In the genomic region with DNA sequence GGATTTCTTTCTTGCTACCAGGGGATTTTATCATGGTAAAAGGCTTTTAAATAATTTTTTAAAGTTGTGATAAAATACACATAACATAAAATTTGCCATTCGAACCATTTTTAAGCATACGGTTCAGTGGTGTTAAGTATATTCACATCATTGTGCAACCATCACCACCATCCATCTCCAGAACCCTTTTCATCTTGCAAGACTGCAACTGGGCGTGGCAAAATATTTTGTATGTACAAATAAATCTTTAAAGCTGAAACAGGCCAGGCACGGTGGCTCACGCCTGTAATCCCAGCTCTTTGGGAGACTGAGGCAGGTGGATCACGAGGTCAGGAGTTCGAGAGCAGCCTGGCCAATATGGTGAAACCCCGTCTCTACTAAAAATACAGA, we compare ENCODE assay signal across 7 cellular contexts.
DNase-seq lines count a peak whose midpoint lies in the region; ATAC-seq and TF ChIP-seq lines count a peak whose summit lies in the region.
"Not testable (repeated sequence)": the region's sequence is repeated elsewhere in the genome, so short reads cannot be mapped to it uniquely, and the experiment has no call there.

No MANE protein-coding gene starts in this region.

- not testable (repeated sequence) for H2AK5ac ChIP-seq in mesenchymal stem cell (ENCODE audit: low read length, severe bottlenecking)

- CTCF ChIA-PET in PC-3 (lab: Charles Lee), result not testable (repeated sequence)

- H2AFZ ChIP-seq in GM23248; PC-3 (ENCODE audit: low read length); mesenchymal stem cell (ENCODE audit: low read depth, low read length): not testable (repeated sequence)

- H3K4me3 ChIP-seq in GM23248; PC-3 (ENCODE audit: low read length); fibroblast of villous mesenchyme (ENCODE audit: low read depth, low read length); mesenchymal stem cell (ENCODE audit: insufficient read depth in 1 of 2, low read depth in 1 of 2, low read length in 2 of 2); sigmoid colon: not testable (repeated sequence)
- H3K4me3 ChIP-seq in breast epithelium, result peak overlapping the region in 1 of 3 donors; percentile 43

- POLR2A ChIA-PET in PC-3 (lab: Charles Lee; ENCODE audit: unreplicated experiment), result not testable (repeated sequence)

- ATAC-seq in PC-3 (peak; percentile 27; the same call in 1 of the 2 replicates), SK-N-SH treated with all-trans-retinoic acid at 6 μM for 48 hours (peak; percentile 7; the same call in 1 of the 3 replicates)

- H4K91ac ChIP-seq in mesenchymal stem cell (ENCODE audit: low read length), result not testable (repeated sequence)

- not testable (repeated sequence) for H3K23ac ChIP-seq in mesenchymal stem cell (ENCODE audit: low read length in 2 of 2)

- not testable (repeated sequence) for H3K36me3 ChIP-seq in GM23248 (ENCODE audit: low read depth); PC-3 (ENCODE audit: low read depth, low read length); breast epithelium; mesenchymal stem cell (ENCODE audit: control insufficient read depth in 1 of 2, insufficient read depth in 2 of 2, low read depth in 1 of 2, low read length in 2 of 2); sigmoid colon

- peaks cover 11% of the 10 kb centered on the region for H3F3A ChIP-seq in GM23248 (ENCODE audit: insufficient read depth)
- not testable (repeated sequence) for H3F3A ChIP-seq in PC-3 (ENCODE audit: low read length, unreplicated experiment)

- 92 to 93% methylated on average over 8 of the region's 8 CpGs for WGBS in GM23248 (ENCODE audit: low coverage in 1 of 2, low lambda C conversion rate in 2 of 2, missing lambda C conversion rate in 2 of 2), 2 experiments
- WGBS in mesenchymal stem cell, result 95% methylated on average over 7 of the region's 8 CpGs
- 79 to 82% methylated on average over 8 of the region's 8 CpGs for WGBS in sigmoid colon, 2 donors

- H3K9ac ChIP-seq in GM23248; PC-3 (ENCODE audit: low read length); mesenchymal stem cell (ENCODE audit: low read length): not testable (repeated sequence)

- TF ChIP-seq POLR2A in breast epithelium (IDR thresholded peaks at IDR 0.05); sigmoid colon (IDR thresholded peaks at IDR 0.05): not testable (repeated sequence)

- not testable (repeated sequence) for H3K9me3 ChIP-seq in GM23248 (ENCODE audit: low read depth); PC-3 (ENCODE audit: low read length); breast epithelium; mesenchymal stem cell (ENCODE audit: control insufficient read depth, low read length); sigmoid colon

- H3K27me3 ChIP-seq in GM23248 (replicated peaks; ENCODE audit: insufficient read depth); PC-3 (ENCODE audit: low read length); breast epithelium; mesenchymal stem cell (ENCODE audit: control insufficient read depth in 1 of 2, insufficient read depth in 1 of 2, low read length in 2 of 2); sigmoid colon: not testable (repeated sequence)

- not testable (repeated sequence) for H3K14ac ChIP-seq in mesenchymal stem cell (ENCODE audit: low read length in 2 of 2)

- not testable (repeated sequence) for H3K79me1 ChIP-seq in mesenchymal stem cell (replicated peaks; ENCODE audit: low read length, poor library complexity, severe bottlenecking)

- H3K4me1 ChIP-seq in GM23248 (ENCODE audit: insufficient read depth); mesenchymal stem cell (ENCODE audit: control insufficient read depth, insufficient read depth, low read depth, low read length): not testable (repeated sequence)
- H3K4me1 ChIP-seq in PC-3 (ENCODE audit: insufficient read depth, low read length), result peaks cover 26% of the 10 kb centered on the region
- H3K4me1 ChIP-seq in breast epithelium, result peaks cover 0 to 27% of the 10 kb centered on the region in 2 donors
- H3K4me1 ChIP-seq in sigmoid colon, result peaks cover 0 to 48% (median 29%) of the 10 kb centered on the region in 4 donors

- in situ Hi-C loops in GM23248 (cut with MboI), result not testable (repeated sequence)

- intact Hi-C loops in PC-3 (cut with micrococcal nuclease); breast epithelium (cut with DNase I; ENCODE audit: low total_unique reads); sigmoid colon (cut with DNase I): not testable (repeated sequence)

- H3K18ac ChIP-seq in mesenchymal stem cell (ENCODE audit: low read depth in 1 of 2, low read length in 2 of 2), result not testable (repeated sequence)

- H3K4me2 ChIP-seq in GM23248 (ENCODE audit: unreplicated experiment), result peak overlapping the region; percentile 1
- peak overlapping the region; percentile 26 for H3K4me2 ChIP-seq in PC-3 (ENCODE audit: low read length)
- H3K4me2 ChIP-seq in mesenchymal stem cell (ENCODE audit: low read length, poor library complexity, severe bottlenecking), result not testable (repeated sequence)

- H2BK12ac ChIP-seq in mesenchymal stem cell (ENCODE audit: low read length in 2 of 2), result not testable (repeated sequence)

- not testable (repeated sequence) for TF ChIP-seq CTCF in PC-3 (conservative IDR thresholded peaks at IDR 0.05; ENCODE audit: low read depth, low read length); breast epithelium (IDR thresholded peaks at IDR 0.05); fibroblast of villous mesenchyme (IDR thresholded peaks at IDR 0.05; ENCODE audit: insufficient read depth, low read depth, low read length); sigmoid colon (IDR thresholded peaks at IDR 0.05)

- not testable (repeated sequence) for H3K27ac ChIP-seq in GM23248; PC-3 (ENCODE audit: low read length)
- H3K27ac ChIP-seq in breast epithelium, result peak overlapping the region; percentile 84 to 88
- peak overlapping the region; percentile 42 for H3K27ac ChIP-seq in mesenchymal stem cell (ENCODE audit: low read length, poor library complexity, severe bottlenecking)
- H3K27ac ChIP-seq in sigmoid colon, result peak overlapping the region; percentile 58 to 76 (median 72)

- not testable (repeated sequence) for H3K79me2 ChIP-seq in GM23248 (ENCODE audit: insufficient read depth); PC-3 (ENCODE audit: low read length)

- not testable (repeated sequence) for H4K20me1 ChIP-seq in GM23248 (ENCODE audit: insufficient read depth); PC-3 (ENCODE audit: low read length)

- H2BK15ac ChIP-seq in mesenchymal stem cell (ENCODE audit: low read depth, poor library complexity, severe bottlenecking), result not testable (repeated sequence)

- BruUV-seq in PC-3 (replicated peaks; lab: Mats Ljungman, UMichigan), result not testable (repeated sequence)

- not testable (repeated sequence) for TF ChIP-seq EP300 in sigmoid colon (IDR thresholded peaks at IDR 0.05)

- H3K4ac ChIP-seq in mesenchymal stem cell (ENCODE audit: low read depth in 1 of 2, low read length in 2 of 2), result not testable (repeated sequence)

- H3K9me2 ChIP-seq in GM23248 (ENCODE audit: insufficient read depth); PC-3 (replicated peaks; ENCODE audit: low read length): not testable (repeated sequence)

- not testable (repeated sequence) for DNase-seq in GM23248; PC-3; breast epithelium (ENCODE audit: low spot score in 2 of 2); mesenchymal stem cell; sigmoid colon
- DNase-seq in fibroblast of villous mesenchyme (ENCODE audit: low read depth), result peak; percentile 30

- not testable (repeated sequence) for H2BK120ac ChIP-seq in mesenchymal stem cell (ENCODE audit: low read depth, low read length)

- H4K8ac ChIP-seq in mesenchymal stem cell (ENCODE audit: low read length), result not testable (repeated sequence)

- not testable (repeated sequence) for H2BK5ac ChIP-seq in mesenchymal stem cell (ENCODE audit: low read depth, low read length, poor library complexity, severe bottlenecking)
